Comparison of ENCODE assay signal across 18 cellular contexts in the genomic region with DNA sequence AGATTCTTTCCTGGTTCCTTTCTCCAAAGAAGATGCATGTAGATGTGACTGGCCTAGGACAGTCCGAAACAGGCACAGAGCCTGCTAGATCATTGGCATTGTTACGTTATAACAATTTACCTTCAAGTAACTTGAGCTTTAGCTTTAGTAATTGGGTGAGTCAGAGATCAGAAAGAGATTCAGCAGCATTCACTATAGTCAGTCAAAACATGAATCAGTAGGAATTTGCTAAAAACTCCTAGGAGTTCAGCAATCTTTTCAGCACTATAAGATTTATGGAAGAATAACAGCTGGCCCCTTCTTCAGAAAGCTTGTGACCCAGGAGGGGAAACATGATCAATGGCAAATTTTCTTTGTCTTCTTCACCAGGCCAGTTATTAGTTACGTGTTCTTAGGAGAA.
A peak's percentile ranks its signal among the peaks of the same experiment; 100 is the strongest.
DNase-seq lines count a peak whose midpoint lies in the region; ATAC-seq and TF ChIP-seq lines count a peak whose summit lies in the region.
"Had no signal": no experiment of that assay in that cellular context is flagged by ENCODE, and none has a peak within 500 bp of the region (broad histone marks: within the 10 kb centered on the region; RNA-seq: fewer than 3 reads in every experiment).

No MANE protein-coding gene starts in this region.

- H3K4me3 ChIP-seq in PC-9 = no peak overlapping the region
- H3K4me3 ChIP-seq in CD4-positive, alpha-beta memory T cell (ENCODE audit: low read length in 2 of 2) = no peak overlapping the region
- H3K4me3 ChIP-seq: GM12878, lower lobe of right lung, right atrium auricular region had no signal

- H2AFZ ChIP-seq in PC-9 = no peak overlapping the region

- H3K4me3 Mint-ChIP-seq in activated CD4-positive, alpha-beta memory T cell treated with anti-CD3 and anti-CD28 coated beads for 36 hours = no peak overlapping the region
- no peak overlapping the region for H3K4me3 Mint-ChIP-seq in CD4-positive, alpha-beta memory T cell
- H3K4me3 Mint-ChIP-seq: natural killer cell treated with Interleukin-12 subunit alpha and Interleukin-12 subunit beta and Interleukin-15 and Interleukin-18, amount 100 ng/mL, for 72 hours; stimulated activated memory B cell treated with anti-CD40 and anti-IgM and Interleukin-4, amounts not matched to agents 10 μg/mL and 1 μg/mL and 100 μg/mL, for 72 hours had no signal

- H3K4me2 ChIP-seq in PC-9 = 0 out of 2 replicates have a peak overlapping the region, but pooled peaks have one; percentile 4

- no peak overlapping the region for H3K27ac Mint-ChIP-seq in activated CD4-positive, alpha-beta memory T cell treated with anti-CD3 and anti-CD28 coated beads for 36 hours
- no peak overlapping the region for H3K27ac Mint-ChIP-seq in CD4-positive, alpha-beta memory T cell
- H3K27ac Mint-ChIP-seq: natural killer cell treated with Interleukin-12 subunit alpha and Interleukin-12 subunit beta and Interleukin-15 and Interleukin-18, amount 100 ng/mL, for 72 hours; stimulated activated memory B cell treated with anti-CD40 and anti-IgM and Interleukin-4, amounts not matched to agents 10 μg/mL and 1 μg/mL and 100 μg/mL, for 72 hours had no signal

- POLR2A ChIA-PET in PC-9 (lab: Charles Lee; ENCODE audit: unreplicated experiment) = interaction anchor here (0.5 kb wide), 1 partner anchor 15 kb away, joined by 3 read pairs; no protein-coding TSS in a partner anchor
- POLR2A ChIA-PET in activated CD4-positive, alpha-beta memory T cell treated with anti-CD3 and anti-CD28 coated beads for 36 hours (lab: Charles Lee) = no interaction called here
- POLR2A ChIA-PET in CD4-positive, alpha-beta memory T cell (lab: Charles Lee; ENCODE audit: partially characterized antibody) = no interaction called here

- H3K79me2 ChIP-seq in PC-9 (ENCODE audit: low read depth) = no peaks in the 10 kb centered on the region

- peak; percentile 28 for ATAC-seq in sciatic nerve
- ATAC-seq: GM12878; lower lobe of right lung; natural killer cell treated with Interleukin-12 subunit alpha and Interleukin-12 subunit beta and Interleukin-15 and Interleukin-18, amount 100 ng/mL, for 72 hours; stimulated activated memory B cell treated with anti-CD40 and anti-IgM and Interleukin-4, amounts not matched to agents 10 μg/mL and 1 μg/mL and 100 μg/mL, for 72 hours had no signal

- no peak for TF ChIP-seq CTCF in PC-9 (conservative IDR thresholded peaks at IDR 0.05)

- H3F3A ChIP-seq in PC-9 (ENCODE audit: insufficient read depth, low read depth) = peaks cover 16% of the 10 kb centered on the region; the same call in 1 of the 2 replicates

- H4K20me1 ChIP-seq in PC-9 (ENCODE audit: insufficient read depth) = no peaks in the 10 kb centered on the region

- no peaks in the 10 kb centered on the region for H3K9me2 ChIP-seq in PC-9 (ENCODE audit: insufficient read depth)

- intact Hi-C loops in PC-9 (cut with micrococcal nuclease; ENCODE audit: unreplicated experiment) = no loop called here
- intact Hi-C loops in sciatic nerve (cut with DNase I) = no loop called here
- intact Hi-C loops in activated CD4-positive, alpha-beta memory T cell treated with anti-CD3 and anti-CD28 coated beads for 36 hours (cut with micrococcal nuclease) = no loop called here
- intact Hi-C loops in CD4-positive, alpha-beta memory T cell (cut with micrococcal nuclease) = no loop called here

- H3K9me3 Mint-ChIP-seq in activated CD4-positive, alpha-beta memory T cell treated with anti-CD3 and anti-CD28 coated beads for 36 hours = no peaks in the 10 kb centered on the region
- peaks cover 0 to 1% (median 0%) of the 10 kb centered on the region in 8 donors for H3K9me3 Mint-ChIP-seq in CD4-positive, alpha-beta memory T cell
- H3K9me3 Mint-ChIP-seq: natural killer cell treated with Interleukin-12 subunit alpha and Interleukin-12 subunit beta and Interleukin-15 and Interleukin-18, amount 100 ng/mL, for 72 hours; stimulated activated memory B cell treated with anti-CD40 and anti-IgM and Interleukin-4, amounts not matched to agents 10 μg/mL and 1 μg/mL and 100 μg/mL, for 72 hours had no signal

- no peaks in the 10 kb centered on the region for H3K36me3 Mint-ChIP-seq in activated CD4-positive, alpha-beta memory T cell treated with anti-CD3 and anti-CD28 coated beads for 36 hours
- no peaks in the 10 kb centered on the region for H3K36me3 Mint-ChIP-seq in CD4-positive, alpha-beta memory T cell
- H3K36me3 Mint-ChIP-seq: natural killer cell treated with Interleukin-12 subunit alpha and Interleukin-12 subunit beta and Interleukin-15 and Interleukin-18, amount 100 ng/mL, for 72 hours; stimulated activated memory B cell treated with anti-CD40 and anti-IgM and Interleukin-4, amounts not matched to agents 10 μg/mL and 1 μg/mL and 100 μg/mL, for 72 hours had no signal

- DNase-seq in Daoy (ENCODE audit: low read depth) (peak; percentile 53), PC-9 (peak in 1 of 2 experiments; percentile 79), dedifferentiated amniotic fluid mesenchymal stem cell (ENCODE audit: extremely low spot score) (peak; percentile 55), sciatic nerve (ENCODE audit: low spot score) (no peak), DMS53 (lab: John Stamatoyannopoulos, UW) (no peak), NCI-H774 (lab: John Stamatoyannopoulos, UW) (no peak)
- no peak for DNase-seq in activated CD4-positive, alpha-beta memory T cell treated with anti-CD3 and anti-CD28 coated beads for 36 hours
- no peak for DNase-seq in CD4-positive, alpha-beta memory T cell
- DNase-seq: activated CD4-positive, alpha-beta T cell treated with anti-CD3 and anti-CD28 coated beads, Interleukin-2, amount 50 U/mL, for 48 hours; C1 segment of cervical spinal cord; cortex of kidney; DND-41; lower lobe of right lung; MV-4-11 had no signal

- H3K4me1 Mint-ChIP-seq in activated CD4-positive, alpha-beta memory T cell treated with anti-CD3 and anti-CD28 coated beads for 36 hours (ENCODE audit: low read depth) = peaks cover 15% of the 10 kb centered on the region
- peaks cover 12 to 23% (median 19%) of the 10 kb centered on the region in 4 donors for H3K4me1 Mint-ChIP-seq in CD4-positive, alpha-beta memory T cell
- H3K4me1 Mint-ChIP-seq: stimulated activated memory B cell treated with anti-CD40 and anti-IgM and Interleukin-4, amounts not matched to agents 10 μg/mL and 1 μg/mL and 100 μg/mL, for 72 hours had no signal

- H3K4me1 ChIP-seq in PC-9 (replicated peaks; ENCODE audit: insufficient read depth) = peaks cover 38% of the 10 kb centered on the region
- H3K4me1 ChIP-seq in CD4-positive, alpha-beta memory T cell (ENCODE audit: insufficient read depth, low read length) = peaks cover 15% of the 10 kb centered on the region

- H3K36me3 ChIP-seq in PC-9 (ENCODE audit: low read depth) = 0 out of 2 replicates have a peak, but pooled peaks cover 7% of the 10 kb centered on the region
- H3K36me3 ChIP-seq in CD4-positive, alpha-beta memory T cell (ENCODE audit: insufficient read depth, low read length) = no peaks in the 10 kb centered on the region
- H3K36me3 ChIP-seq: lower lobe of right lung, right atrium auricular region had no signal

- H3K27ac ChIP-seq in PC-9 = peak overlapping the region; percentile 58
- H3K27ac ChIP-seq in CD4-positive, alpha-beta memory T cell (ENCODE audit: low read depth, low read length) = no peak overlapping the region
- H3K27ac ChIP-seq: lower lobe of right lung, right atrium auricular region had no signal

- peaks cover 32% of the 10 kb centered on the region for H3K9me3 ChIP-seq in PC-9 (ENCODE audit: insufficient read depth, low read depth)
- H3K9me3 ChIP-seq in CD4-positive, alpha-beta memory T cell (ENCODE audit: control insufficient read depth in 1 of 2, low read length in 2 of 2) = no peaks in the 10 kb centered on the region
- H3K9me3 ChIP-seq: lower lobe of right lung, right atrium auricular region had no signal

- CTCF ChIA-PET in PC-9 (lab: Charles Lee) = no interaction called here
- CTCF ChIA-PET in activated CD4-positive, alpha-beta memory T cell treated with anti-CD3 and anti-CD28 coated beads for 36 hours (lab: Charles Lee) = interaction anchor here (0.7 kb wide), 1 partner anchor 348 kb away, joined by 4 read pairs; no protein-coding TSS in a partner anchor
- CTCF ChIA-PET in CD4-positive, alpha-beta memory T cell (lab: Charles Lee; ENCODE audit: partially characterized antibody) = interaction anchor here (0.7 kb wide), 1 partner anchor 75 kb away, joined by 3 read pairs; no protein-coding TSS in a partner anchor

- no TSS peak for BruUV-seq in PC-9 (replicated peaks; lab: Mats Ljungman, UMichigan)

- H3K27me3 ChIP-seq in PC-9 (ENCODE audit: insufficient read depth, low read depth) = no peaks in the 10 kb centered on the region
- no peaks in the 10 kb centered on the region for H3K27me3 ChIP-seq in CD4-positive, alpha-beta memory T cell (ENCODE audit: insufficient read depth, low read length)
- H3K27me3 ChIP-seq: right atrium auricular region had no signal

- peaks cover 8% of the 10 kb centered on the region for H3K27me3 Mint-ChIP-seq in activated CD4-positive, alpha-beta memory T cell treated with anti-CD3 and anti-CD28 coated beads for 36 hours
- peaks cover 0 to 2% of the 10 kb centered on the region in 2 donors for H3K27me3 Mint-ChIP-seq in CD4-positive, alpha-beta memory T cell
- H3K27me3 Mint-ChIP-seq: stimulated activated memory B cell treated with anti-CD40 and anti-IgM and Interleukin-4, amounts not matched to agents 10 μg/mL and 1 μg/mL and 100 μg/mL, for 72 hours had no signal

Comparison
In these comparisons a context has a peak if more than half of its experiments do, and no peak if none do; other contexts are left out.
1. DNase-seq: peak in Daoy (single experiment) and dedifferentiated amniotic fluid mesenchymal stem cell (single experiment); none in sciatic nerve (single experiment), activated CD4-positive, alpha-beta memory T cell treated with anti-CD3 and anti-CD28 coated beads for 36 hours (single experiment), CD4-positive, alpha-beta memory T cell (0 of 5), DMS53 (single experiment) and NCI-H774 (single experiment).